In genomic region chr1:151762941-151763921, GRCh38 we compare ENCODE assay signal across 8 cellular contexts. TPM values are rescaled to one million over a fixed set of nuclear protein-coding genes. Genes with fewer than 3 reads are reported as not detected.
DNase-seq lines count a peak whose midpoint lies in the region; ATAC-seq, FAIRE-seq and TF ChIP-seq lines count a peak whose summit lies in the region.

Gene MRPL9 (minus strand): TSS chr1:151763496. CDS start chr1:151763479, 17 bp downstream.

- no peaks in the 10 kb centered on the region for H3K27me3 ChIP-seq in HCT116 (ENCODE audit: insufficient read depth, low read length)

- POLR2A ChIA-PET in HCT116 (lab: Charles Lee), result interaction anchor here (0.9 to 1.7 kb wide), 2 partner anchors 10 to 482 kb away, joined by 4 read pairs; no protein-coding TSS in a partner anchor

- no peaks in the 10 kb centered on the region for H4K20me1 ChIP-seq in HCT116 (ENCODE audit: insufficient read depth)

- ATAC-seq in HCT116 (peak; percentile 99), SK-N-SH treated with all-trans-retinoic acid at 6 μM for 48 hours (peak; percentile 100)

- TF ChIP-seq RAD21 in HCT116 (IDR thresholded peaks at IDR 0.05; ENCODE audit: low read depth), result no peak; the same call in 1 of the 2 replicates

- TF ChIP-seq POLR2A in HCT116 (IDR thresholded peaks at IDR 0.05; ENCODE audit: borderline replicate concordance, extremely low read depth, insufficient read depth, insufficient read length), result peak; percentile 42

- H3K79me2 ChIP-seq in HCT116 (ENCODE audit: insufficient read depth, low read length), result peaks cover 15% of the 10 kb centered on the region

- H3K4me1 ChIP-seq in HCT116 (ENCODE audit: control insufficient read depth in 1 of 2, insufficient read depth in 2 of 2, low read length in 2 of 2), result peaks cover 10 to 24% of the 10 kb centered on the region in 2 experiments; a peak in 3 of 4 replicates

- RAD21 ChIA-PET in HCT116 (lab: Charles Lee; ENCODE audit: low non-redundant PET in 1 of 2, low total read pairs in 2 of 2, uncharacterized antibody in 2 of 2, unreplicated experiment in 2 of 2), result interaction anchor here in 1 of 2 experiments (1.5 kb wide), 1 partner anchor 73 kb away, joined by 3 read pairs; no protein-coding TSS in a partner anchor

- H3K4me2 ChIP-seq in HCT116 (ENCODE audit: low read length), result peak within 1 kb of the TSS; percentile 82

- peak within 1 kb of the TSS; percentile 86 to 90 for H3K4me3 ChIP-seq in HCT116 (replicated peaks in 1 of 2; ENCODE audit: low read depth in 1 of 2, low read length in 2 of 2)

- H3K9ac ChIP-seq in HCT116 (ENCODE audit: low read length), result peak within 1 kb of the TSS; percentile 83

- no peaks in the 10 kb centered on the region for H3K9me2 ChIP-seq in HCT116 (ENCODE audit: insufficient read depth)

- CTCF ChIA-PET in HCT116 (lab: Charles Lee), result interaction anchor here (1.9 kb wide), 1 partner anchor 238 kb away, joined by 6 read pairs; no protein-coding TSS in a partner anchor

- H2AFZ ChIP-seq in HCT116 (ENCODE audit: low read depth, low read length, poor library complexity, severe bottlenecking), result no peak within 1 kb of the TSS

- H3K27ac ChIP-seq in HCT116 (ENCODE audit: low read depth, low read length), result peak within 1 kb of the TSS; percentile 77
- peak within 1 kb of the TSS; percentile 93 for H3K27ac ChIP-seq in substantia nigra (ENCODE audit: low read depth, low read length, poor library complexity, severe bottlenecking)

- TF ChIP-seq CTCF in HCT116 (IDR thresholded peaks at IDR 0.05 in 2 of 3, conservative IDR thresholded peaks at IDR 0.05 in 1 of 3; ENCODE audit: borderline replicate concordance in 1 of 3, insufficient read depth in 1 of 3, low read depth in 2 of 3, low read length in 2 of 3), result no peak

- peak; percentile 25 for FAIRE-seq in G401.6 (lab: Jason Lieb, UNC)

- BruUV-seq in HCT116 (replicated peaks; lab: Mats Ljungman, UMichigan), result TSS peak; percentile 97

- DNase-seq in HCT116 (ENCODE audit: low read depth, low spot score) (peak; percentile 33), NAMALWA (ENCODE audit: low spot score) (peak; percentile 92), globus pallidus (ENCODE audit: low spot score) (peak; percentile 71), non-pigmented ciliary epithelial cell (ENCODE audit: low read depth) (peak; percentile 23), substantia nigra (lab: John Stamatoyannopoulos, UW) (peak; percentile 9 to 84 (median 66))
- DNase-seq in activated naive CD4-positive, alpha-beta T cell treated with anti-CD3 and anti-CD28 coated beads, Interleukin-2, amount 50 U/mL, for 16 hours, result peak; percentile 88

- H3K36me3 ChIP-seq in HCT116 (ENCODE audit: control insufficient read depth in 1 of 2, insufficient read depth in 2 of 2, low read length in 2 of 2), result peaks cover 4 to 26% of the 10 kb centered on the region in 2 experiments

- no peaks in the 10 kb centered on the region for H3K9me3 ChIP-seq in HCT116 (ENCODE audit: control insufficient read depth in 1 of 2, insufficient read depth in 1 of 2, low read depth in 1 of 2, low read length in 2 of 2)

- intact Hi-C loops in HCT116 (cut with micrococcal nuclease), result no loop called here

TF ChIP-seq in HCT116, 20 proteins besides CTCF, POLR2A, EP300 and RAD21 (continues in another document):
- TF ChIP-seq ZFX (IDR thresholded peaks at IDR 0.05) (peak; percentile 63), SP1 (IDR thresholded peaks at IDR 0.05; ENCODE audit: low read depth) (no peak; the same call in 1 of the 2 replicates), EZH2 (IDR thresholded peaks at IDR 0.05) (no peak), CBX3 (IDR thresholded peaks at IDR 0.05; ENCODE audit: low read depth) (no peak), MAX (IDR thresholded peaks at IDR 0.05) (peak; percentile 65), CEBPB (IDR thresholded peaks at IDR 0.05; ENCODE audit: low read depth) (no peak), ELF1 (IDR thresholded peaks at IDR 0.05; ENCODE audit: borderline replicate concordance, low read depth) (no peak; the same call in 1 of the 2 replicates), EGR1 (IDR thresholded peaks at IDR 0.05; ENCODE audit: low read depth) (no peak), YY1 (IDR thresholded peaks at IDR 0.05; ENCODE audit: extremely low read depth, insufficient replicate concordance, low read depth, low read length) (peak; percentile 97), ZNF274 (IDR thresholded peaks at IDR 0.05; ENCODE audit: low read depth, low read length) (no peak), SRF (IDR thresholded peaks at IDR 0.05; ENCODE audit: low read depth) (peak; percentile 92), POLR2AphosphoS5 (IDR thresholded peaks at IDR 0.05; ENCODE audit: low read depth, low read length) (peak; percentile 84), JUND (IDR thresholded peaks at IDR 0.05) (no peak), SIN3A (IDR thresholded peaks at IDR 0.05; ENCODE audit: low read depth) (peak; percentile 70), ZBTB33 (IDR thresholded peaks at IDR 0.05; ENCODE audit: extremely low read depth, insufficient replicate concordance, low read length) (peak; percentile 45), EZH2phosphoT487 (IDR thresholded peaks at IDR 0.05; ENCODE audit: borderline replicate concordance) (no peak)
- TF ChIP-seq, protein P1, sequence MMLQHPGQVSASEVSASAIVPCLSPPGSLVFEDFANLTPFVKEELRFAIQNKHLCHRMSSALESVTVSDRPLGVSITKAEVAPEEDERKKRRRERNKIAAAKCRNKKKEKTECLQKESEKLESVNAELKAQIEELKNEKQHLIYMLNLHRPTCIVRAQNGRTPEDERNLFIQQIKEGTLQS (IDR thresholded peaks at IDR 0.05), result no peak

TF ChIP-seq in SK-N-SH treated with all-trans-retinoic acid at 6 μM for 48 hours, 23 proteins besides CTCF, POLR2A, EP300 and RAD21:
- TF ChIP-seq, protein P2, sequence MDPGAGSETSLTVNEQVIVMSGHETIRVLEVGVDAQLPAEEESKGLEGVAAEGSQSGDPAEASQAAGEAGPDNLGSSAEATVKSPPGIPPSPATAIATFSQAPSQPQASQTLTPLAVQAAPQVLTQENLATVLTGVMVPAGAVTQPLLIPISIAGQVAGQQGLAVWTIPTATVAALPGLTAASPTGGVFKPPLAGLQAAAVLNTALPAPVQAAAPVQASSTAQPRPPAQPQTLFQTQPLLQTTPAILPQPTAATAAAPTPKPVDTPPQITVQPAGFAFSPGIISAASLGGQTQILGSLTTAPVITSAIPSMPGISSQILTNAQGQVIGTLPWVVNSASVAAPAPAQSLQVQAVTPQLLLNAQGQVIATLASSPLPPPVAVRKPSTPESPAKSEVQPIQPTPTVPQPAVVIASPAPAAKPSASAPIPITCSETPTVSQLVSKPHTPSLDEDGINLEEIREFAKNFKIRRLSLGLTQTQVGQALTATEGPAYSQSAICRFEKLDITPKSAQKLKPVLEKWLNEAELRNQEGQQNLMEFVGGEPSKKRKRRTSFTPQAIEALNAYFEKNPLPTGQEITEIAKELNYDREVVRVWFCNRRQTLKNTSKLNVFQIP (CRISPR knock-in tag; IDR thresholded peaks at IDR 0.05; ENCODE audit: borderline replicate concordance, low read depth), result peak; percentile 89; the same call in 1 of the 2 replicates
- no peak for TF ChIP-seq PPARA (CRISPR knock-in tag; IDR thresholded peaks at IDR 0.05; ENCODE audit: borderline replicate concordance)

RNA-seq across cellular contexts. Expression of gene MRPL9, which starts in this region (rescaled TPM):
- 94.5 TPM for total RNA-seq in HCT116 (2021; ENCODE audit: unreplicated experiment)
- polyA plus RNA-seq in HCT116 (2012), result 64.1 and 85.2 TPM in 2 replicates

Comparison
In these comparisons a context has a peak if more than half of its experiments do, and no peak if none do; other contexts are left out.
1. Peak in every context shown above with its lines: DNase-seq, ATAC-seq, H3K4me3 ChIP-seq and H3K27ac ChIP-seq.
2. DNase-seq: peak in every context shown above with its lines; median percentile 92 in NAMALWA; 88 in activated naive CD4-positive, alpha-beta T cell treated with anti-CD3 and anti-CD28 coated beads, Interleukin-2, amount 50 U/mL, for 16 hours; 71 in globus pallidus; 66 in substantia nigra; 33 in HCT116; 23 in non-pigmented ciliary epithelial cell.